ENCODE assay signal across 8 cellular contexts in the genomic region with DNA sequence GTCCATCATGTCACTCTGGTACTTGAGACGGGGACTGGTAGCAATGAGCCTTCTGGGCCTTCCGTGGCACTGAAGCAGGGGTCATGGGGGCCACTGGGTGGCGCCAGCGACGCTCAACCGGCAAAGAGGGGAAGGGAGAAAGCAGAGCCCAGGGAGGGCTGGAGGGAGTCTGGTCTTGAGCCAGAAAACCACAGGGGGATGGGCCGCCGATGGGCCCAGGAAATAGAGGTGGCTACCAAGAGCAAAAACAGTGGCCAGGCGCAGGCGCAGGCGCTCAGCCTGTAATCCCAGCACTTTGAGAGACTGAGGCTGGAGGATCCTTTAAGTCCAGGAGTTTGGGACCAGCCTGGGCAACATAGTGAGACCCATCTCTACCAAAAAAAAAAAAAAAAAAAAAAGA. TPM values are rescaled to one million over a fixed set of nuclear protein-coding genes. Genes with fewer than 3 reads are reported as not detected.
DNase-seq lines count a peak whose midpoint lies in the region; ATAC-seq, FAIRE-seq and TF ChIP-seq lines count a peak whose summit lies in the region.

No MANE protein-coding gene starts in this region.

- DNase-seq in GM10248 (ENCODE audit: extremely low spot score) (peak; percentile 58), MV-4-11 (lab: John Stamatoyannopoulos, UW) (peak; percentile 41), glutamatergic neuron (peak; percentile 38), RCC 7860 (ENCODE audit: low spot score) (no peak)
- peak; percentile 65 for DNase-seq in activated CD8-positive, alpha-beta memory T cell treated with anti-CD3 and anti-CD28 coated beads for 24 hours
- peak; percentile 24 to 36 for DNase-seq in stimulated activated CD4-positive, alpha-beta T cell treated with anti-CD3 and anti-CD28 coated beads, Interleukin-15, amount 100 ng/mL, for 48 hours (ENCODE audit: low read depth in 2 of 2)

- ATAC-seq in GM21825 (IDR thresholded peaks at IDR 0.05; ENCODE audit: unreplicated experiment), result peak; percentile 67
- ATAC-seq in HG02763 (IDR thresholded peaks at IDR 0.05; ENCODE audit: unreplicated experiment), result no peak

- POLR2A ChIA-PET in GM10248 (lab: Yijun Ruan, JAX), result no interaction called here

- peaks cover 5% of the 10 kb centered on the region for H3K36me3 Mint-ChIP-seq in glutamatergic neuron (ENCODE audit: unreplicated experiment)

- CTCF ChIA-PET in GM10248 (lab: Yijun Ruan, JAX), result interaction anchor here (0.7 to 10.6 kb wide), 21 partner anchors 9 to 313 kb away, joined by 3 to 87 read pairs (median 3); a partner anchor contains a TSS

- no peaks in the 10 kb centered on the region for H3K27me3 Mint-ChIP-seq in glutamatergic neuron (ENCODE audit: unreplicated experiment)

- H3K27ac Mint-ChIP-seq in glutamatergic neuron (ENCODE audit: unreplicated experiment), result no peak overlapping the region

- H3K4me3 Mint-ChIP-seq in glutamatergic neuron (ENCODE audit: unreplicated experiment), result no peak overlapping the region

- TF ChIP-seq CTCF in GM10248 (IDR thresholded peaks at IDR 0.05; ENCODE audit: control extremely low read depth, extremely low read depth, low read depth, missing control alignments) (peak; percentile 85), glutamatergic neuron (IDR thresholded peaks at IDR 0.05; ENCODE audit: partially characterized antibody, unreplicated experiment) (no peak)

- peaks cover 2% of the 10 kb centered on the region for H3K4me1 Mint-ChIP-seq in glutamatergic neuron (ENCODE audit: low read depth, unreplicated experiment)

- no peak for FAIRE-seq in RCC 7860 (lab: Jason Lieb, UNC)

- peaks cover 2% of the 10 kb centered on the region for H3K9me3 Mint-ChIP-seq in glutamatergic neuron (ENCODE audit: unreplicated experiment)

RNA-seq across cellular contexts. Expression of a gene that starts 21.8 kb away (rescaled TPM):
- 11.4 TPM for total RNA-seq in glutamatergic neuron (ENCODE audit: unreplicated experiment)

RNA-seq across cellular contexts. Expression of a gene that starts 22.2 kb away (rescaled TPM):
- 21.4 TPM for total RNA-seq in glutamatergic neuron (ENCODE audit: unreplicated experiment)
